1 cellular context compared by ENCODE assay signal in the genomic region with DNA sequence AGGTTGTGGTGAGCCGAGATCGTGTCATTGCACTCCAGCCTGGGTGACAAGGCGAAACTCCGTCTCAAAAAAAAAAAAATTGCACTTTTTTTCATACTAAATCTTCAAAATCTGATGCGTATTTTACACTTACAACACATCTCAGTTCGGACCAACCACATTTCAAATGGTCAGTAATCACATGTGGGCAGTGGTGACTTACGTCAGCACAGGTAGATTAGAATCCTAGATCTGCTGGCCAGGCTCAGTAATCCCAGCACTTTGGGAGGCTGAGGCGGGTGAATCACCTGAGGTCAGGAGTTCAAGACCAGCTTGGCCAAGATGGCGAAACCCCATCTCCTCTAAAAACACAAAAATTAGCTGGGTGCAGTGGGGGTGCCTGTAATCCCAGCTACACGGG.
A peak's percentile ranks its signal among the peaks of the same experiment; 100 is the strongest.
TF ChIP-seq lines count a peak whose summit lies in the region.

No MANE protein-coding gene starts in this region.

TF ChIP-seq in K562, 482 proteins besides CTCF, POLR2A, EP300 and RAD21:
- TF ChIP-seq, protein P1, sequence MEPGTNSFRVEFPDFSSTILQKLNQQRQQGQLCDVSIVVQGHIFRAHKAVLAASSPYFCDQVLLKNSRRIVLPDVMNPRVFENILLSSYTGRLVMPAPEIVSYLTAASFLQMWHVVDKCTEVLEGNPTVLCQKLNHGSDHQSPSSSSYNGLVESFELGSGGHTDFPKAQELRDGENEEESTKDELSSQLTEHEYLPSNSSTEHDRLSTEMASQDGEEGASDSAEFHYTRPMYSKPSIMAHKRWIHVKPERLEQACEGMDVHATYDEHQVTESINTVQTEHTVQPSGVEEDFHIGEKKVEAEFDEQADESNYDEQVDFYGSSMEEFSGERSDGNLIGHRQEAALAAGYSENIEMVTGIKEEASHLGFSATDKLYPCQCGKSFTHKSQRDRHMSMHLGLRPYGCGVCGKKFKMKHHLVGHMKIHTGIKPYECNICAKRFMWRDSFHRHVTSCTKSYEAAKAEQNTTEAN (CRISPR knock-in tag; IDR thresholded peaks at IDR 0.05) = no peak
- no peak for TF ChIP-seq MXD1 (CRISPR knock-in tag; IDR thresholded peaks at IDR 0.05; ENCODE audit: borderline replicate concordance, poor library complexity, severe bottlenecking)
- TF ChIP-seq ADNP (tag; IDR thresholded peaks at IDR 0.05) = peak; percentile 43; the same call in 1 of the 2 replicates
- TF ChIP-seq SMARCB1 (IDR thresholded peaks at IDR 0.05; ENCODE audit: insufficient read length, low read depth) = no peak
- no peak for TF ChIP-seq ZNF3 (CRISPR knock-in tag; IDR thresholded peaks at IDR 0.05)
- peak; percentile 11; the same call in 1 of the 2 replicates for TF ChIP-seq ZNF316 (IDR thresholded peaks at IDR 0.05)
- no peak for TF ChIP-seq CHD2 (IDR thresholded peaks at IDR 0.05; ENCODE audit: low read depth, low read length)
- no peak for TF ChIP-seq ZNF224 (CRISPR knock-in tag; IDR thresholded peaks at IDR 0.05)
- TF ChIP-seq KLF13 (tag; IDR thresholded peaks at IDR 0.05; ENCODE audit: borderline replicate concordance, low read depth) = no peak
- no peak for TF ChIP-seq CCAR2 (IDR thresholded peaks at IDR 0.05; ENCODE audit: low read depth, low read length)
- no peak for TF ChIP-seq IRF2 (CRISPR knock-in tag; IDR thresholded peaks at IDR 0.05)
- TF ChIP-seq ATF3 (IDR thresholded peaks at IDR 0.05) = peak; percentile 30; the same call in 1 of the 2 replicates
- no peak for TF ChIP-seq ATF3 (CRISPR knock-in tag; conservative IDR thresholded peaks at IDR 0.05)
- no peak for TF ChIP-seq ZNF79 (CRISPR knock-in tag; IDR thresholded peaks at IDR 0.05; ENCODE audit: low read depth)
- TF ChIP-seq HDAC2 (IDR thresholded peaks at IDR 0.05) = no peak
- TF ChIP-seq CREM (IDR thresholded peaks at IDR 0.05; ENCODE audit: low read depth) = peak; percentile 7; the same call in 1 of the 2 replicates
- TF ChIP-seq JUNB (CRISPR knock-in tag; conservative IDR thresholded peaks at IDR 0.05) = no peak
- no peak for TF ChIP-seq MED1 (CRISPR knock-in tag; IDR thresholded peaks at IDR 0.05; ENCODE audit: borderline replicate concordance)
- no peak for TF ChIP-seq SMAD2 (IDR thresholded peaks at IDR 0.05; ENCODE audit: low read depth, low read length)
- TF ChIP-seq DEAF1 (CRISPR knock-in tag; IDR thresholded peaks at IDR 0.05) = no peak
- TF ChIP-seq ZFX (CRISPR knock-in tag; IDR thresholded peaks at IDR 0.05) = no peak
- no peak for TF ChIP-seq GABPB1 (CRISPR knock-in tag; IDR thresholded peaks at IDR 0.05)
- TF ChIP-seq MCM3 (IDR thresholded peaks at IDR 0.05) = no peak
- TF ChIP-seq, protein P2, sequence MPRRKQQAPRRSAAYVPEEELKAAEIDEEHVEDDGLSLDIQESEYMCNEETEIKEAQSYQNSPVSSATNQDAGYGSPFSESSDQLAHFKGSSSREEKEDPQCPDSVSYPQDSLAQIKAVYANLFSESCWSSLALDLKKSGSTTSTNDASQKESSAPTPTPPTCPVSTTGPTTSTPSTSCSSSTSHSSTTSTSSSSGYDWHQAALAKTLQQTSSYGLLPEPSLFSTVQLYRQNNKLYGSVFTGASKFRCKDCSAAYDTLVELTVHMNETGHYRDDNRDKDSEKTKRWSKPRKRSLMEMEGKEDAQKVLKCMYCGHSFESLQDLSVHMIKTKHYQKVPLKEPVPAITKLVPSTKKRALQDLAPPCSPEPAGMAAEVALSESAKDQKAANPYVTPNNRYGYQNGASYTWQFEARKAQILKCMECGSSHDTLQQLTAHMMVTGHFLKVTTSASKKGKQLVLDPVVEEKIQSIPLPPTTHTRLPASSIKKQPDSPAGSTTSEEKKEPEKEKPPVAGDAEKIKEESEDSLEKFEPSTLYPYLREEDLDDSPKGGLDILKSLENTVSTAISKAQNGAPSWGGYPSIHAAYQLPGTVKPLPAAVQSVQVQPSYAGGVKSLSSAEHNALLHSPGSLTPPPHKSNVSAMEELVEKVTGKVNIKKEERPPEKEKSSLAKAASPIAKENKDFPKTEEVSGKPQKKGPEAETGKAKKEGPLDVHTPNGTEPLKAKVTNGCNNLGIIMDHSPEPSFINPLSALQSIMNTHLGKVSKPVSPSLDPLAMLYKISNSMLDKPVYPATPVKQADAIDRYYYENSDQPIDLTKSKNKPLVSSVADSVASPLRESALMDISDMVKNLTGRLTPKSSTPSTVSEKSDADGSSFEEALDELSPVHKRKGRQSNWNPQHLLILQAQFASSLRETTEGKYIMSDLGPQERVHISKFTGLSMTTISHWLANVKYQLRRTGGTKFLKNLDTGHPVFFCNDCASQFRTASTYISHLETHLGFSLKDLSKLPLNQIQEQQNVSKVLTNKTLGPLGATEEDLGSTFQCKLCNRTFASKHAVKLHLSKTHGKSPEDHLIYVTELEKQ (CRISPR knock-in tag; IDR thresholded peaks at IDR 0.05) = no peak
- TF ChIP-seq BRD9 (IDR thresholded peaks at IDR 0.05; ENCODE audit: low read depth, partially characterized antibody) = no peak
- TF ChIP-seq, protein P3, sequence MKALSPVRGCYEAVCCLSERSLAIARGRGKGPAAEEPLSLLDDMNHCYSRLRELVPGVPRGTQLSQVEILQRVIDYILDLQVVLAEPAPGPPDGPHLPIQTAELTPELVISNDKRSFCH (CRISPR knock-in tag; IDR thresholded peaks at IDR 0.05) = no peak
- TF ChIP-seq, protein P3 (tag; IDR thresholded peaks at IDR 0.05) = no peak
- TF ChIP-seq L3MBTL2 (IDR thresholded peaks at IDR 0.05) = no peak
- TF ChIP-seq SMARCC2 (IDR thresholded peaks at IDR 0.05; ENCODE audit: low read depth) = no peak
- no peak for TF ChIP-seq EGR1 (conservative IDR thresholded peaks at IDR 0.05)
- TF ChIP-seq SMAD4 (CRISPR knock-in tag; conservative IDR thresholded peaks at IDR 0.05) = no peak
- TF ChIP-seq, protein P4, sequence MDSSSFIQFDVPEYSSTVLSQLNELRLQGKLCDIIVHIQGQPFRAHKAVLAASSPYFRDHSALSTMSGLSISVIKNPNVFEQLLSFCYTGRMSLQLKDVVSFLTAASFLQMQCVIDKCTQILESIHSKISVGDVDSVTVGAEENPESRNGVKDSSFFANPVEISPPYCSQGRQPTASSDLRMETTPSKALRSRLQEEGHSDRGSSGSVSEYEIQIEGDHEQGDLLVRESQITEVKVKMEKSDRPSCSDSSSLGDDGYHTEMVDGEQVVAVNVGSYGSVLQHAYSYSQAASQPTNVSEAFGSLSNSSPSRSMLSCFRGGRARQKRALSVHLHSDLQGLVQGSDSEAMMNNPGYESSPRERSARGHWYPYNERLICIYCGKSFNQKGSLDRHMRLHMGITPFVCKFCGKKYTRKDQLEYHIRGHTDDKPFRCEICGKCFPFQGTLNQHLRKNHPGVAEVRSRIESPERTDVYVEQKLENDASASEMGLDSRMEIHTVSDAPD (CRISPR knock-in tag; IDR thresholded peaks at IDR 0.05) = no peak
- no peak for TF ChIP-seq ASH1L (IDR thresholded peaks at IDR 0.05; ENCODE audit: borderline replicate concordance, low read depth, partially characterized antibody)
- TF ChIP-seq ZNF354B (CRISPR knock-in tag; IDR thresholded peaks at IDR 0.05) = no peak
- TF ChIP-seq ZEB2 (IDR thresholded peaks at IDR 0.05) = peak; percentile 73; the same call in 1 of the 2 replicates
- no peak for TF ChIP-seq KAT7 (CRISPR knock-in tag; IDR thresholded peaks at IDR 0.05; ENCODE audit: borderline replicate concordance)
- TF ChIP-seq KDM1A (IDR thresholded peaks at IDR 0.05) = no peak
- no peak for TF ChIP-seq NFXL1 (CRISPR knock-in tag; IDR thresholded peaks at IDR 0.05)
